ENCODE assay signal across 17 cellular contexts in the genomic region with DNA sequence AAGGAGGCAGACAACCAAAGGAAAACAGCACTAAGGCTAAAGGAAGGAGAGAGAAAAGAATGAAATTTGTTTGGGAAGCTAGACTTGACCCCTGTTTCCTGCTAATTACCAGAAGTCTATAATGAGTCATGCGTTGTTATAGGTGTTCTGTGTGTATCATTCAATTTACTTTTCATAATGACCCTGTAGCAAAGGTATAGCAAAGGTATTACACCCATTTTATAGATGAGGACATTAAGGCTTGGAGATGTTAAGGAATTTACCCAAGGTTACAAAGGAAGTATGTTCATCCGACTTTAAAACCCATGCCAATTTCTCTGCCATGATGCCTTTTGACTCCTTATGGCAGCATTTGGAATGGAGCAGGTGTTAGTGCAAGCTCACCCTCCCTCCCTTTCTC. TPM values are rescaled to one million over a fixed set of nuclear protein-coding genes. Genes with fewer than 3 reads are reported as not detected.
DNase-seq lines count a peak whose midpoint lies in the region; FAIRE-seq and TF ChIP-seq lines count a peak whose summit lies in the region.
"Had no signal": no experiment of that assay in that cellular context is flagged by ENCODE, and none has a peak within 500 bp of the region (broad histone marks: within the 10 kb centered on the region; RNA-seq: fewer than 3 reads in every experiment).

No MANE protein-coding gene starts in this region.

- H3K4me3 ChIP-seq in CD4-positive, alpha-beta memory T cell (ENCODE audit: low read length in 2 of 2), result no peak overlapping the region
- no peak overlapping the region for H3K4me3 ChIP-seq in endothelial cell of umbilical vein (replicated peaks in 1 of 3; ENCODE audit: insufficient read depth in 1 of 3, low read depth in 1 of 3, low read length in 3 of 3)
- no peak overlapping the region for H3K4me3 ChIP-seq in neuronal stem cell (ENCODE audit: low read length in 2 of 2)
- H3K4me3 ChIP-seq: GM23248 had no signal

- H3K4me2 ChIP-seq in endothelial cell of umbilical vein (ENCODE audit: insufficient read depth, low read length), result peak overlapping the region; percentile 64
- H3K4me2 ChIP-seq in neuronal stem cell (ENCODE audit: insufficient read depth, low read length, poor library complexity, severe bottlenecking), result no peak overlapping the region

- no peaks in the 10 kb centered on the region for H4K20me1 ChIP-seq in endothelial cell of umbilical vein (replicated peaks; ENCODE audit: control insufficient read depth, extremely low read depth, insufficient read depth, low read length)

- no peak overlapping the region for H3K27ac ChIP-seq in CD4-positive, alpha-beta memory T cell (ENCODE audit: low read depth, low read length)
- H3K27ac ChIP-seq in endothelial cell of umbilical vein (ENCODE audit: insufficient read depth, low read depth, low read length), result no peak overlapping the region
- no peak overlapping the region for H3K27ac ChIP-seq in neuronal stem cell (replicated peaks; ENCODE audit: low read length)
- H3K27ac ChIP-seq: GM23248 had no signal

- no peak overlapping the region for H2BK5ac ChIP-seq in neuronal stem cell (ENCODE audit: low read length)

- peaks cover 0 to 14% (median 5%) of the 10 kb centered on the region in 8 donors for H3K9me3 Mint-ChIP-seq in CD4-positive, alpha-beta memory T cell
- H3K9me3 Mint-ChIP-seq in glutamatergic neuron (ENCODE audit: unreplicated experiment), result no peaks in the 10 kb centered on the region

- H3K79me1 ChIP-seq in neuronal stem cell (ENCODE audit: low read depth, low read length), result no peaks in the 10 kb centered on the region

- no peaks in the 10 kb centered on the region for H3K27me3 Mint-ChIP-seq in CD4-positive, alpha-beta memory T cell
- no peaks in the 10 kb centered on the region for H3K27me3 Mint-ChIP-seq in glutamatergic neuron (ENCODE audit: unreplicated experiment)

- no peak overlapping the region for H2BK15ac ChIP-seq in neuronal stem cell (ENCODE audit: low read length)

- no peak overlapping the region for H3K4ac ChIP-seq in neuronal stem cell (ENCODE audit: low read length)

- peaks cover 13% of the 10 kb centered on the region in 2 donors for H3K36me3 Mint-ChIP-seq in CD4-positive, alpha-beta memory T cell
- no peaks in the 10 kb centered on the region for H3K36me3 Mint-ChIP-seq in glutamatergic neuron (ENCODE audit: unreplicated experiment)

- no peaks in the 10 kb centered on the region for H3K79me2 ChIP-seq in endothelial cell of umbilical vein (ENCODE audit: control insufficient read depth, insufficient read depth, low read length)

- H3K27ac Mint-ChIP-seq in CD4-positive, alpha-beta memory T cell, result peak overlapping the region in 4 of 7 donors; percentile 17 to 83 (median 36)
- H3K27ac Mint-ChIP-seq in glutamatergic neuron (ENCODE audit: unreplicated experiment), result no peak overlapping the region

- intact Hi-C loops in CD4-positive, alpha-beta memory T cell (cut with micrococcal nuclease), result no loop called here
- intact Hi-C loops in endothelial cell of umbilical vein (cut with micrococcal nuclease), result no loop called here

- H2BK12ac ChIP-seq in neuronal stem cell (ENCODE audit: low read length), result no peak overlapping the region

- H3K27me3 ChIP-seq in CD4-positive, alpha-beta memory T cell (ENCODE audit: insufficient read depth, low read length), result no peaks in the 10 kb centered on the region
- H3K27me3 ChIP-seq in endothelial cell of umbilical vein (ENCODE audit: control insufficient read depth in 2 of 2, insufficient read depth in 2 of 2, low read length in 2 of 2), result no peaks in the 10 kb centered on the region
- H3K27me3 ChIP-seq in neuronal stem cell (ENCODE audit: control insufficient read depth in 3 of 3, insufficient read depth in 3 of 3, low read depth in 1 of 3, low read length in 3 of 3), result no peaks in the 10 kb centered on the region

- no peak for DNase-seq in CD4-positive, alpha-beta memory T cell
- peak; percentile 36 for DNase-seq in endothelial cell of umbilical vein (ENCODE audit: low read depth, low spot score)
- DNase-seq in neuronal stem cell (ENCODE audit: low spot score), result no peak
- no peak for DNase-seq in stimulated activated naive CD4-positive, alpha-beta T cell (lab: John Stamatoyannopoulos, UW)
- no peak for DNase-seq in activated CD4-positive, alpha-beta T cell treated with anti-CD3 and anti-CD28 coated beads, Interleukin-2, amount 50 U/mL, for 48 hours
- DNase-seq in glutamatergic neuron, result no peak
- DNase-seq: C1 segment of cervical spinal cord, Caco-2, DMS153, DND-41, GM23248, H7, HCEC 1CT had no signal

- no peak for TF ChIP-seq POLR2A in endothelial cell of umbilical vein (IDR thresholded peaks at IDR 0.05; ENCODE audit: low read depth, low read length)

- peak overlapping the region; percentile 38 for H3K14ac ChIP-seq in neuronal stem cell (ENCODE audit: low read length)

- no peaks in the 10 kb centered on the region for H3K9me3 ChIP-seq in CD4-positive, alpha-beta memory T cell (ENCODE audit: control insufficient read depth in 1 of 2, low read length in 2 of 2)
- H3K9me3 ChIP-seq in endothelial cell of umbilical vein (replicated peaks; ENCODE audit: control insufficient read depth, insufficient read depth, low read length) (no peaks in the 10 kb centered on the region), neuronal stem cell (replicated peaks in 1 of 2; ENCODE audit: control insufficient read depth in 2 of 2, insufficient read depth in 1 of 2, low read depth in 1 of 2, low read length in 2 of 2) (no peaks in the 10 kb centered on the region)
- H3K9me3 ChIP-seq: Caco-2 had no signal

- H2AFZ ChIP-seq in endothelial cell of umbilical vein (ENCODE audit: low read depth, low read length), result no peak overlapping the region
- no peak overlapping the region for H2AFZ ChIP-seq in neuronal stem cell (ENCODE audit: low read length)
- H2AFZ ChIP-seq: GM23248 had no signal

- H3K23ac ChIP-seq in neuronal stem cell (ENCODE audit: low read depth, low read length, poor library complexity), result no peak overlapping the region

- H3K4me3 Mint-ChIP-seq in CD4-positive, alpha-beta memory T cell, result peak overlapping the region in 1 of 8 donors; percentile 52
- H3K4me3 Mint-ChIP-seq in glutamatergic neuron (ENCODE audit: unreplicated experiment), result no peak overlapping the region

- H3K18ac ChIP-seq in neuronal stem cell (ENCODE audit: low read length), result no peak overlapping the region

- WGBS in neuronal stem cell (ENCODE audit: extremely low coverage in 2 of 2, insufficient read length in 2 of 2, insufficient replicate concordance in 1 of 2), 2 donors, result no CpG with 5 or more reads among the region's 2 CpGs

- POLR2A ChIA-PET in CD4-positive, alpha-beta memory T cell (lab: Charles Lee; ENCODE audit: partially characterized antibody), result interaction anchor here (1.9 to 2.1 kb wide), 2 partner anchors 54 to 56 kb away, joined by 6 to 9 read pairs; partner anchors contain the start of gene RAP2B
- POLR2A ChIA-PET in endothelial cell of umbilical vein (lab: Charles Lee), result no interaction called here

- H3K9me1 ChIP-seq in endothelial cell of umbilical vein (replicated peaks; ENCODE audit: control insufficient read depth, extremely low read depth, insufficient read depth, low read length), result no peaks in the 10 kb centered on the region

- H2AK5ac ChIP-seq in neuronal stem cell (ENCODE audit: low read depth, low read length), result no peak overlapping the region

- peaks cover 67% of the 10 kb centered on the region for H3K4me1 ChIP-seq in CD4-positive, alpha-beta memory T cell (ENCODE audit: insufficient read depth, low read length)
- H3K4me1 ChIP-seq in endothelial cell of umbilical vein (ENCODE audit: control insufficient read depth, extremely low read depth, insufficient read depth, low read length) (peaks cover 29% of the 10 kb centered on the region), neuronal stem cell (ENCODE audit: control insufficient read depth in 2 of 2, insufficient read depth in 1 of 2, low read depth in 1 of 2, low read length in 2 of 2) (peaks cover 0 to 2% of the 10 kb centered on the region in 2 donors)
- H3K4me1 ChIP-seq: Caco-2 had no signal

- FAIRE-seq in endothelial cell of umbilical vein (lab: Jason Lieb, UNC), result no peak
- FAIRE-seq: G401.6, GM12892, GM19239, H1 had no signal

- dilution Hi-C loops in endothelial cell of umbilical vein (cut with MboI; ENCODE audit: extremely low pct_ligation_motif_present, low sequenced_read_pairs), result no loop called here

- CTCF ChIA-PET in CD4-positive, alpha-beta memory T cell (lab: Charles Lee; ENCODE audit: partially characterized antibody), result interaction anchor here (1.0 to 2.0 kb wide), 3 partner anchors 8 to 74 kb away, joined by 3 to 8 read pairs (median 7); no protein-coding TSS in a partner anchor
- CTCF ChIA-PET in endothelial cell of umbilical vein (lab: Charles Lee), result interaction anchor here (1.1 kb wide), 1 partner anchor 8 kb away, joined by 3 read pairs; no protein-coding TSS in a partner anchor

- no TSS peak for BruUV-seq in endothelial cell of umbilical vein (replicated peaks; lab: Mats Ljungman, UMichigan)

- H3K9ac ChIP-seq in endothelial cell of umbilical vein (replicated peaks; ENCODE audit: extremely low read depth, insufficient read depth, low read length) (no peak overlapping the region), neuronal stem cell (ENCODE audit: low read depth, low read length, poor library complexity) (no peak overlapping the region)
- H3K9ac ChIP-seq: GM23248 had no signal

- no peak overlapping the region for H4K8ac ChIP-seq in neuronal stem cell (ENCODE audit: low read depth, low read length)

- H3K36me3 ChIP-seq in CD4-positive, alpha-beta memory T cell (ENCODE audit: insufficient read depth, low read length), result no peaks in the 10 kb centered on the region
- no peaks in the 10 kb centered on the region for H3K36me3 ChIP-seq in endothelial cell of umbilical vein (ENCODE audit: control insufficient read depth in 2 of 2, extremely low read depth in 1 of 2, insufficient read depth in 2 of 2, low read length in 2 of 2)
- no peaks in the 10 kb centered on the region for H3K36me3 ChIP-seq in neuronal stem cell (replicated peaks in 1 of 2; ENCODE audit: control insufficient read depth in 2 of 2, insufficient read depth in 2 of 2, low read length in 2 of 2)

- no peak overlapping the region for H2BK120ac ChIP-seq in neuronal stem cell (ENCODE audit: low read depth, low read length)

- TF ChIP-seq CTCF in endothelial cell of umbilical vein (IDR thresholded peaks at IDR 0.05; ENCODE audit: extremely low read depth in 1 of 2, insufficient read depth in 1 of 2, low read depth in 1 of 2, low read length in 2 of 2), result no peak
- no peak for TF ChIP-seq CTCF in glutamatergic neuron (IDR thresholded peaks at IDR 0.05; ENCODE audit: partially characterized antibody, unreplicated experiment)

- H3K4me1 Mint-ChIP-seq in CD4-positive, alpha-beta memory T cell, result peaks cover 55 to 75% (median 64%) of the 10 kb centered on the region in 4 donors
- no peaks in the 10 kb centered on the region for H3K4me1 Mint-ChIP-seq in glutamatergic neuron (ENCODE audit: low read depth, unreplicated experiment)

- H4K91ac ChIP-seq in neuronal stem cell (ENCODE audit: low read depth, low read length, poor library complexity), result no peak overlapping the region

RNA-seq across cellular contexts. Expression of gene RAP2B, which starts 54.9 kb away (rescaled TPM):
- total RNA-seq in CD4-positive, alpha-beta memory T cell, result 10 to 100 TPM; 41.1 to 42.3 TPM
- polyA plus RNA-seq in CD4-positive, alpha-beta memory T cell, result 10 to 100 TPM; 13.8 to 19.6 TPM
- total RNA-seq in endothelial cell of umbilical vein, result 26.6 and 27.5 TPM in 2 replicates
- polyA plus RNA-seq in endothelial cell of umbilical vein, result 7.9 and 8.3 TPM in 2 replicates
- 7.5 and 9.5 TPM in 2 replicates for polyA plus RNA-seq in endothelial cell of umbilical vein (2011; cell fraction: cytosol; rRNA removed)
- 4.9 and 6.5 TPM in 2 replicates for polyA plus RNA-seq in endothelial cell of umbilical vein (2011; cell fraction: nucleus; rRNA removed)
- polyA plus RNA-seq in endothelial cell of umbilical vein (2012), result 9.3 and 12.6 TPM in 2 replicates
- 14.4 and 19.7 TPM in 2 replicates for polyA minus RNA-seq in endothelial cell of umbilical vein
- polyA minus RNA-seq in endothelial cell of umbilical vein (2011; cell fraction: cytosol; rRNA and poly(A)+ RNA removed), result 10.9 TPM
- 13.2 and 14.2 TPM in 2 replicates for polyA minus RNA-seq in endothelial cell of umbilical vein (2011; cell fraction: nucleus; rRNA and poly(A)+ RNA removed)
- 13.0 TPM for polyA plus RNA-seq in neuronal stem cell (2013, experiment 1 of 2)
- polyA plus RNA-seq in neuronal stem cell (2013, experiment 2 of 2), result 13.3 TPM
- total RNA-seq in glutamatergic neuron (ENCODE audit: unreplicated experiment), result 24.5 TPM
